ENCODE assay signal across 26 cellular contexts in the genomic region with DNA sequence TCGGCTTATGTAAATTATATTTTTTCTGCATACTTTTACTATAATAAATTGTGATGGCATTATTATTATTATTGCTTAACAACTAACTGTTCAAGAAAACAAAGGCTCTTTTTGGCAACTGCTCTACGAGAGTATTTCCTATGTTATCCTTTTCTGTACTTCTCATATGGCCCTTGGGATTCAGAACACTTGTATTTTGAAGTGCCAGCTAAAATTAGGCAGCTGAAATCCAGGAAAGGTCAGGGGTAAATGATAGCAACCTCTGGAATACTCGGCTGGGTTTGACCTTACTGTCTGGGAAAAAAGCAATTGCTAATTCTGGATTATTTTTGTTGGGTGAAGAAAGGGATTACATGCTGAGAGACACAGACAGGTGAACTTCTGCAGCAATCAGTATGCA. TPM values are rescaled to one million over a fixed set of nuclear protein-coding genes. Genes with fewer than 3 reads are reported as not detected.
"Had no signal": no experiment of that assay in that cellular context is flagged by ENCODE, and none has a peak within 500 bp of the region (broad histone marks: within the 10 kb centered on the region; RNA-seq: fewer than 3 reads in every experiment).

No MANE protein-coding gene starts in this region.

- ATAC-seq: activated CD4-positive, alpha-beta T cell treated with anti-CD3 and anti-CD28 coated beads for 36 hours; left lung; sciatic nerve; stimulated activated naive B cell treated with anti-CD40 and anti-IgM and Interleukin-4, amounts not matched to agents 10 μg/mL and 1 μg/mL and 100 μg/mL, for 72 hours had no signal

- H3K4me3 ChIP-seq: left lung, smooth muscle cell, testis, vagina had no signal

- H3K27me3 ChIP-seq: left lung, testis, vagina had no signal

- H3K27ac ChIP-seq: left lung, testis, vagina had no signal

- H3K9me3 ChIP-seq: left lung, testis, vagina had no signal

- H3K36me3 ChIP-seq: vagina had no signal

- DNase-seq: activated B cell treated with CpG ODN at 0.5 μM for 24 hours; activated CD4-positive, alpha-beta T cell treated with anti-CD3 and anti-CD28 coated beads for 36 hours; activated CD4-positive, alpha-beta T cell treated with anti-CD3 and anti-CD28 coated beads, Interleukin-2, amount 50 U/mL, for 4 hours; activated CD8-positive, alpha-beta memory T cell treated with anti-CD3 and anti-CD28 coated beads for 24 hours; activated CD8-positive, alpha-beta memory T cell treated with anti-CD3 and anti-CD28 coated beads, Interleukin-2, amount 50 U/mL, for 4 hours; activated naive CD4-positive, alpha-beta T cell treated with anti-CD3 and anti-CD28 coated beads for 36 hours; activated naive CD8-positive, alpha-beta T cell treated with anti-CD3 and anti-CD28 coated beads, Interleukin-2, amount 10 ng/mL, durations not matched to agents 7 days and 5 days; activated T-cell treated with anti-CD3 and anti-CD28 coated beads, Interleukin-2, amount 50 U/mL, for 24 hours; amygdala; foreskin melanocyte; hippocampal formation; kidney glomerular epithelial cell; left lung; nephron progenitor cell; nucleus accumbens; stimulated activated CD4-positive, alpha-beta T cell treated with anti-CD3 and anti-CD28 coated beads, Interleukin-2, amount 100 ng/mL, for 48 hours; stimulated activated CD8-positive, alpha-beta memory T cell treated with anti-CD3 and anti-CD28 coated beads, Interleukin-4, amount 100 ng/mL, for 48 hours; stimulated activated naive B cell treated with anti-CD40 and anti-IgM and Interleukin-4, amounts not matched to agents 10 μg/mL and 1 μg/mL and 100 μg/mL, for 72 hours; T1000; testis; trophoblast cell had no signal

- H3K4me2 ChIP-seq: smooth muscle cell had no signal

- H3K4me1 ChIP-seq: testis, vagina had no signal

RNA-seq across cellular contexts. Expression of gene EDNRB, which starts 23.9 kb away (rescaled TPM):
- total RNA-seq: activated B cell treated with CpG ODN at 0.5 μM for 24 hours; activated CD4-positive, alpha-beta T cell treated with anti-CD3 and anti-CD28 coated beads for 36 hours; activated naive CD4-positive, alpha-beta T cell treated with anti-CD3 and anti-CD28 coated beads for 36 hours; activated naive CD8-positive, alpha-beta T cell treated with anti-CD3 and anti-CD28 coated beads, Interleukin-2, amount 10 ng/mL, durations not matched to agents 7 days and 5 days; activated T-helper 2 cell treated with anti-CD3 and anti-CD28 coated beads, Interferon-gamma antibody, Interleukin-2, Interleukin-4, amounts not matched to agents 10 μg/mL and 5 μg/mL and 100 μg/mL, durations not matched to agents 14 hours and 24 hours and 36 hours; chondrocyte had no signal
